37 cellular contexts compared by ENCODE assay signal in genomic region chr7:33861947-33862346, GRCh38. TPM values are rescaled to one million over a fixed set of nuclear protein-coding genes. Genes with fewer than 3 reads are reported as not detected.
"Had no signal": no experiment of that assay in that cellular context is flagged by ENCODE, and none has a peak within 500 bp of the region (broad histone marks: within the 10 kb centered on the region; RNA-seq: fewer than 3 reads in every experiment).

No MANE protein-coding gene starts in this region.

- H3K9me3 Mint-ChIP-seq: activated CD4-positive, alpha-beta memory T cell treated with anti-CD3 and anti-CD28 coated beads for 36 hours; activated CD4-positive, alpha-beta T cell treated with anti-CD3 and anti-CD28 coated beads, Interleukin-2, amount 10 ng/mL, durations not matched to agents 24 days and 14 days; activated naive CD4-positive, alpha-beta T cell treated with anti-CD3 and anti-CD28 coated beads for 36 hours; activated naive CD4-positive, alpha-beta T cell treated with anti-CD3 and anti-CD28 coated beads, Interleukin-2, amount 50 U/mL, for 72 hours; activated naive CD8-positive, alpha-beta T cell treated with anti-CD3 and anti-CD28 coated beads for 36 hours; activated T-cell treated with anti-CD3 and anti-CD28 coated beads, Interleukin-2, amount 50 U/mL, for 72 hours; activated T-helper 1 cell treated with anti-CD3 and anti-CD28 coated beads, Interleukin-12 subunit alpha, Interleukin-12 subunit beta, Interleukin-2, Interleukin-4 antibody, amounts not matched to agents 30 ng/mL and 10 ng/mL and 1 ng/mL, durations not matched to agents 14 hours and 24 hours and 36 hours; activated T-helper 17 cell treated with anti-CD3 and anti-CD28 coated beads, Interleukin-2, amount 50 U/mL, for 72 hours; T-helper 1 cell treated with Interleukin-12 subunit alpha and Interleukin-12 subunit beta and Interleukin-4 antibody, amounts not matched to agents 30 μg/mL and 1 μg/mL, for 36 hours; T-helper 2 cell treated with Interferon-gamma antibody and Interleukin-4, amounts not matched to agents 5 μg/mL and 100 μg/mL, for 36 hours had no signal

- ATAC-seq: activated CD8-positive, alpha-beta T cell treated with anti-CD3 and anti-CD28 coated beads for 36 hours; activated naive CD4-positive, alpha-beta T cell treated with anti-CD3 and anti-CD28 coated beads, Interleukin-2, amount 50 U/mL, for 72 hours; activated T-cell treated with anti-CD3 and anti-CD28 coated beads, Interleukin-2, amount 50 U/mL, for 4 hours; activated T-cell treated with anti-CD3 and anti-CD28 coated beads, Interleukin-2, amount 50 U/mL, for 72 hours; activated T-helper 17 cell treated with anti-CD3 and anti-CD28 coated beads, Interleukin-2, amount 50 U/mL, for 72 hours; body of pancreas had no signal

- H3K9me3 ChIP-seq: adrenal gland, body of pancreas had no signal

- H3K27me3 Mint-ChIP-seq: activated CD4-positive, alpha-beta T cell treated with anti-CD3 and anti-CD28 coated beads, Interleukin-2, amount 10 ng/mL, durations not matched to agents 24 days and 14 days had no signal

- H3K36me3 Mint-ChIP-seq: activated CD4-positive, alpha-beta memory T cell treated with anti-CD3 and anti-CD28 coated beads for 36 hours; activated naive CD4-positive, alpha-beta T cell treated with anti-CD3 and anti-CD28 coated beads, Interleukin-2, amount 50 U/mL, for 72 hours; activated naive CD8-positive, alpha-beta T cell treated with anti-CD3 and anti-CD28 coated beads for 36 hours had no signal

- H3K4me3 Mint-ChIP-seq: activated B cell treated with CpG ODN at 0.5 μM for 24 hours; activated CD4-positive, alpha-beta memory T cell treated with anti-CD3 and anti-CD28 coated beads for 36 hours; activated CD4-positive, alpha-beta T cell treated with anti-CD3 and anti-CD28 coated beads, Interleukin-2, amount 10 ng/mL, durations not matched to agents 24 days and 14 days; activated CD8-positive, alpha-beta T cell treated with anti-CD3 and anti-CD28 coated beads for 36 hours; activated naive CD4-positive, alpha-beta T cell treated with anti-CD3 and anti-CD28 coated beads for 36 hours; activated naive CD8-positive, alpha-beta T cell treated with anti-CD3 and anti-CD28 coated beads for 36 hours; activated T-cell treated with anti-CD3 and anti-CD28 coated beads, Interleukin-2, amount 50 U/mL, for 4 hours; activated T-cell treated with anti-CD3 and anti-CD28 coated beads, Interleukin-2, amount 50 U/mL, for 72 hours; activated T-helper 1 cell treated with anti-CD3 and anti-CD28 coated beads, Interleukin-12 subunit alpha, Interleukin-12 subunit beta, Interleukin-2, Interleukin-4 antibody, amounts not matched to agents 30 ng/mL and 10 ng/mL and 1 ng/mL, durations not matched to agents 14 hours and 24 hours and 36 hours; activated T-helper 17 cell treated with anti-CD3 and anti-CD28 coated beads, Interleukin-2, amount 50 U/mL, for 72 hours; central memory CD8-positive, alpha-beta T cell; T-helper 1 cell treated with Interleukin-12 subunit alpha and Interleukin-12 subunit beta and Interleukin-4 antibody, amounts not matched to agents 30 μg/mL and 1 μg/mL, for 36 hours; T-helper 2 cell treated with Interferon-gamma antibody and Interleukin-4, amounts not matched to agents 5 μg/mL and 100 μg/mL, for 36 hours had no signal

- H3K4me3 ChIP-seq: adrenal gland, body of pancreas, breast epithelium had no signal

- H3K4me1 Mint-ChIP-seq: activated B cell treated with CpG ODN at 0.5 μM for 24 hours; activated CD4-positive, alpha-beta T cell treated with anti-CD3 and anti-CD28 coated beads, Interleukin-2, amount 10 ng/mL, durations not matched to agents 24 days and 14 days; activated naive CD8-positive, alpha-beta T cell treated with anti-CD3 and anti-CD28 coated beads for 36 hours; activated T-helper 17 cell treated with anti-CD3 and anti-CD28 coated beads, Interleukin-2, amount 50 U/mL, for 72 hours; central memory CD8-positive, alpha-beta T cell had no signal

- DNase-seq: activated B cell treated with CpG ODN at 0.5 μM for 24 hours; activated CD4-positive, alpha-beta memory T cell treated with anti-CD3 and anti-CD28 coated beads for 36 hours; activated CD4-positive, alpha-beta T cell treated with anti-CD3 and anti-CD28 coated beads for 4 hours; activated CD4-positive, alpha-beta T cell treated with anti-CD3 and anti-CD28 coated beads, Interleukin-2, amount 10 ng/mL, durations not matched to agents 24 days and 14 days; activated CD4-positive, alpha-beta T cell treated with anti-CD3 and anti-CD28 coated beads, Interleukin-2, amount 50 U/mL, for 1 hour; activated CD4-positive, alpha-beta T cell treated with anti-CD3 and anti-CD28 coated beads, Interleukin-2, amount 50 U/mL, for 4 hours; activated CD4-positive, CD25-positive, alpha-beta regulatory T cell treated with anti-CD3 and anti-CD28 coated beads, Interleukin-2, amount 50 U/mL, for 72 hours; activated CD8-positive, alpha-beta memory T cell treated with anti-CD3 and anti-CD28 coated beads, Interleukin-2, amount 50 U/mL, for 4 hours; activated CD8-positive, alpha-beta T cell treated with anti-CD3 and anti-CD28 coated beads for 36 hours; activated effector memory CD4-positive, alpha-beta T cell treated with anti-CD3 and anti-CD28 coated beads, Interleukin-2, amount 50 U/mL, for 16 hours; activated gamma-delta T cell treated with Interleukin-2 at 50 U/mL for 16 hours; activated naive CD4-positive, alpha-beta T cell; activated naive CD4-positive, alpha-beta T cell treated with anti-CD3 and anti-CD28 coated beads for 36 hours; activated naive CD4-positive, alpha-beta T cell treated with anti-CD3 and anti-CD28 coated beads, Interleukin-2, amount 50 U/mL, for 16 hours; activated naive CD8-positive, alpha-beta T cell treated with anti-CD3 and anti-CD28 coated beads for 36 hours; activated T-cell treated with anti-CD3 and anti-CD28 coated beads for 4 hours; activated T-cell treated with anti-CD3 and anti-CD28 coated beads, Interleukin-2, amount 50 U/mL, for 1 hour; activated T-cell treated with anti-CD3 and anti-CD28 coated beads, Interleukin-2, amount 50 U/mL, for 4 hours; activated T-cell treated with anti-CD3 and anti-CD28 coated beads, Interleukin-2, amount 50 U/mL, for 72 hours; adrenal gland; amniotic stem cell; aorta; body of pancreas; brain microvascular endothelial cell; cerebellar nuclear complex; T-helper 1 cell; T-helper 2 cell; T-helper 9 cell had no signal

- H3K27ac ChIP-seq: adrenal gland, body of pancreas, brain microvascular endothelial cell, breast epithelium, VCaP had no signal

- H3K27ac Mint-ChIP-seq: activated B cell treated with CpG ODN at 0.5 μM for 24 hours; activated CD4-positive, alpha-beta memory T cell treated with anti-CD3 and anti-CD28 coated beads for 36 hours; activated CD4-positive, alpha-beta T cell treated with anti-CD3 and anti-CD28 coated beads, Interleukin-2, amount 10 ng/mL, durations not matched to agents 24 days and 14 days; activated CD8-positive, alpha-beta T cell treated with anti-CD3 and anti-CD28 coated beads for 36 hours; activated naive CD4-positive, alpha-beta T cell treated with anti-CD3 and anti-CD28 coated beads for 36 hours; activated naive CD4-positive, alpha-beta T cell treated with anti-CD3 and anti-CD28 coated beads, Interleukin-2, amount 50 U/mL, for 72 hours; activated naive CD8-positive, alpha-beta T cell treated with anti-CD3 and anti-CD28 coated beads for 36 hours; activated T-cell treated with anti-CD3 and anti-CD28 coated beads, Interleukin-2, amount 50 U/mL, for 72 hours; activated T-helper 1 cell treated with anti-CD3 and anti-CD28 coated beads, Interleukin-12 subunit alpha, Interleukin-12 subunit beta, Interleukin-2, Interleukin-4 antibody, amounts not matched to agents 30 ng/mL and 10 ng/mL and 1 ng/mL, durations not matched to agents 14 hours and 24 hours and 36 hours; activated T-helper 17 cell treated with anti-CD3 and anti-CD28 coated beads, Interleukin-2, amount 50 U/mL, for 72 hours; T-helper 1 cell treated with Interleukin-12 subunit alpha and Interleukin-12 subunit beta and Interleukin-4 antibody, amounts not matched to agents 30 μg/mL and 1 μg/mL, for 36 hours; T-helper 2 cell treated with Interferon-gamma antibody and Interleukin-4, amounts not matched to agents 5 μg/mL and 100 μg/mL, for 36 hours had no signal

- H3K27me3 ChIP-seq: body of pancreas, brain microvascular endothelial cell, breast epithelium had no signal

- H3K4me1 ChIP-seq: adrenal gland, body of pancreas, breast epithelium had no signal

- H3K36me3 ChIP-seq: adrenal gland, brain microvascular endothelial cell, breast epithelium had no signal

RNA-seq across cellular contexts. Expression of gene BMPER, which starts 43.4 kb away (rescaled TPM):
- total RNA-seq: activated B cell treated with CpG ODN at 0.5 μM for 24 hours; activated CD4-positive, alpha-beta memory T cell treated with anti-CD3 and anti-CD28 coated beads for 36 hours; activated CD4-positive, alpha-beta T cell treated with anti-CD3 and anti-CD28 coated beads, Interleukin-2, amount 10 ng/mL, durations not matched to agents 24 days and 14 days; activated CD8-positive, alpha-beta memory T cell treated with anti-CD3 and anti-CD28 coated beads for 36 hours; activated CD8-positive, alpha-beta T cell treated with anti-CD3 and anti-CD28 coated beads for 36 hours; activated naive CD4-positive, alpha-beta T cell treated with anti-CD3 and anti-CD28 coated beads for 36 hours; activated naive CD4-positive, alpha-beta T cell treated with anti-CD3 and anti-CD28 coated beads, Interleukin-2, amount 50 U/mL, for 72 hours; activated naive CD8-positive, alpha-beta T cell treated with anti-CD3 and anti-CD28 coated beads for 36 hours; activated T-helper 1 cell treated with anti-CD3 and anti-CD28 coated beads, Interleukin-12 subunit alpha, Interleukin-12 subunit beta, Interleukin-2, Interleukin-4 antibody, amounts not matched to agents 30 ng/mL and 10 ng/mL and 1 ng/mL, durations not matched to agents 14 hours and 24 hours and 36 hours had no signal
